1 cellular context compared by ENCODE assay signal in the genomic region with DNA sequence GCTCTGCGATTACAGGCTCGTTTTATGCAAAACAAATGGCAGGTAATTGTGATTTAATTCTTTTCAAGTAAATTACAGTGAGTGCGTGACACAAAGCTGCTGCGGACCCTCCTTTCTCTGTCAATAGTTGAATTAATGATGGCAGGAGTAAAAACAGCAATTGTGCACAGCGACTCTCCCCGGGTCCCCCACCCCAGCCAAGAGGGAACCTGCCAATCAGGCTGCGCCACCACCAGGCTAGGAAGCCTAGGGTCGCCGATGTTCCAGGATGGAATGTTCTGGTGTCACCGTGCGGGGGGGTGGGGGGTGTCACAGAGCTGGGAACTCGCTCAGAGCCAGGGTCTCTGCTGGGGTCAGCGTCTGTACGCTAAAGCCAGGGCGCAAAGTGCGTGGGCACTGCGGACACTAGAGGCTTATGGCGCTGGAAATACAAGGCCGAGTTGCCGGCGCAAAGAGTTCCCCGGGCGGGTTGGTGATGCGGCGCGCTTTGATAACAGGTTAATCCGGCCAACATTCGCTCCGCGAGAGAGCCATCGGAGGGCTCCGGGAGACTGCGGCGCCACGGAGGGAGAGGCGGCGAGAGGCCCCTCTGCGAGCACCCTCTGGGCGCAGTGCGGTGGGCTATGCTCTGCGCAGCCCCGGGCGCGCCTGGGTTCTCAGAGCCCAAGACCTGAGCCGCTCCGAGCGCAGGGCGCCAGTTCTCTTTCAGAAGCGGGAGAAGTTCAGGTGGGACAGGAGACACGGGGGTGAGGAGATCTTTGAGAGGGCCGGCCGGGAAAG.
TF ChIP-seq lines count a peak whose summit lies in the region.

No MANE protein-coding gene starts in this region.

TF ChIP-seq in H1, 55 proteins besides CTCF, POLR2A, EP300 and RAD21 (continued from another document):
- TF ChIP-seq SAP30 (IDR thresholded peaks at IDR 0.05; ENCODE audit: insufficient read depth, insufficient replicate concordance, low read length): no peak
- TF ChIP-seq, protein P1, sequence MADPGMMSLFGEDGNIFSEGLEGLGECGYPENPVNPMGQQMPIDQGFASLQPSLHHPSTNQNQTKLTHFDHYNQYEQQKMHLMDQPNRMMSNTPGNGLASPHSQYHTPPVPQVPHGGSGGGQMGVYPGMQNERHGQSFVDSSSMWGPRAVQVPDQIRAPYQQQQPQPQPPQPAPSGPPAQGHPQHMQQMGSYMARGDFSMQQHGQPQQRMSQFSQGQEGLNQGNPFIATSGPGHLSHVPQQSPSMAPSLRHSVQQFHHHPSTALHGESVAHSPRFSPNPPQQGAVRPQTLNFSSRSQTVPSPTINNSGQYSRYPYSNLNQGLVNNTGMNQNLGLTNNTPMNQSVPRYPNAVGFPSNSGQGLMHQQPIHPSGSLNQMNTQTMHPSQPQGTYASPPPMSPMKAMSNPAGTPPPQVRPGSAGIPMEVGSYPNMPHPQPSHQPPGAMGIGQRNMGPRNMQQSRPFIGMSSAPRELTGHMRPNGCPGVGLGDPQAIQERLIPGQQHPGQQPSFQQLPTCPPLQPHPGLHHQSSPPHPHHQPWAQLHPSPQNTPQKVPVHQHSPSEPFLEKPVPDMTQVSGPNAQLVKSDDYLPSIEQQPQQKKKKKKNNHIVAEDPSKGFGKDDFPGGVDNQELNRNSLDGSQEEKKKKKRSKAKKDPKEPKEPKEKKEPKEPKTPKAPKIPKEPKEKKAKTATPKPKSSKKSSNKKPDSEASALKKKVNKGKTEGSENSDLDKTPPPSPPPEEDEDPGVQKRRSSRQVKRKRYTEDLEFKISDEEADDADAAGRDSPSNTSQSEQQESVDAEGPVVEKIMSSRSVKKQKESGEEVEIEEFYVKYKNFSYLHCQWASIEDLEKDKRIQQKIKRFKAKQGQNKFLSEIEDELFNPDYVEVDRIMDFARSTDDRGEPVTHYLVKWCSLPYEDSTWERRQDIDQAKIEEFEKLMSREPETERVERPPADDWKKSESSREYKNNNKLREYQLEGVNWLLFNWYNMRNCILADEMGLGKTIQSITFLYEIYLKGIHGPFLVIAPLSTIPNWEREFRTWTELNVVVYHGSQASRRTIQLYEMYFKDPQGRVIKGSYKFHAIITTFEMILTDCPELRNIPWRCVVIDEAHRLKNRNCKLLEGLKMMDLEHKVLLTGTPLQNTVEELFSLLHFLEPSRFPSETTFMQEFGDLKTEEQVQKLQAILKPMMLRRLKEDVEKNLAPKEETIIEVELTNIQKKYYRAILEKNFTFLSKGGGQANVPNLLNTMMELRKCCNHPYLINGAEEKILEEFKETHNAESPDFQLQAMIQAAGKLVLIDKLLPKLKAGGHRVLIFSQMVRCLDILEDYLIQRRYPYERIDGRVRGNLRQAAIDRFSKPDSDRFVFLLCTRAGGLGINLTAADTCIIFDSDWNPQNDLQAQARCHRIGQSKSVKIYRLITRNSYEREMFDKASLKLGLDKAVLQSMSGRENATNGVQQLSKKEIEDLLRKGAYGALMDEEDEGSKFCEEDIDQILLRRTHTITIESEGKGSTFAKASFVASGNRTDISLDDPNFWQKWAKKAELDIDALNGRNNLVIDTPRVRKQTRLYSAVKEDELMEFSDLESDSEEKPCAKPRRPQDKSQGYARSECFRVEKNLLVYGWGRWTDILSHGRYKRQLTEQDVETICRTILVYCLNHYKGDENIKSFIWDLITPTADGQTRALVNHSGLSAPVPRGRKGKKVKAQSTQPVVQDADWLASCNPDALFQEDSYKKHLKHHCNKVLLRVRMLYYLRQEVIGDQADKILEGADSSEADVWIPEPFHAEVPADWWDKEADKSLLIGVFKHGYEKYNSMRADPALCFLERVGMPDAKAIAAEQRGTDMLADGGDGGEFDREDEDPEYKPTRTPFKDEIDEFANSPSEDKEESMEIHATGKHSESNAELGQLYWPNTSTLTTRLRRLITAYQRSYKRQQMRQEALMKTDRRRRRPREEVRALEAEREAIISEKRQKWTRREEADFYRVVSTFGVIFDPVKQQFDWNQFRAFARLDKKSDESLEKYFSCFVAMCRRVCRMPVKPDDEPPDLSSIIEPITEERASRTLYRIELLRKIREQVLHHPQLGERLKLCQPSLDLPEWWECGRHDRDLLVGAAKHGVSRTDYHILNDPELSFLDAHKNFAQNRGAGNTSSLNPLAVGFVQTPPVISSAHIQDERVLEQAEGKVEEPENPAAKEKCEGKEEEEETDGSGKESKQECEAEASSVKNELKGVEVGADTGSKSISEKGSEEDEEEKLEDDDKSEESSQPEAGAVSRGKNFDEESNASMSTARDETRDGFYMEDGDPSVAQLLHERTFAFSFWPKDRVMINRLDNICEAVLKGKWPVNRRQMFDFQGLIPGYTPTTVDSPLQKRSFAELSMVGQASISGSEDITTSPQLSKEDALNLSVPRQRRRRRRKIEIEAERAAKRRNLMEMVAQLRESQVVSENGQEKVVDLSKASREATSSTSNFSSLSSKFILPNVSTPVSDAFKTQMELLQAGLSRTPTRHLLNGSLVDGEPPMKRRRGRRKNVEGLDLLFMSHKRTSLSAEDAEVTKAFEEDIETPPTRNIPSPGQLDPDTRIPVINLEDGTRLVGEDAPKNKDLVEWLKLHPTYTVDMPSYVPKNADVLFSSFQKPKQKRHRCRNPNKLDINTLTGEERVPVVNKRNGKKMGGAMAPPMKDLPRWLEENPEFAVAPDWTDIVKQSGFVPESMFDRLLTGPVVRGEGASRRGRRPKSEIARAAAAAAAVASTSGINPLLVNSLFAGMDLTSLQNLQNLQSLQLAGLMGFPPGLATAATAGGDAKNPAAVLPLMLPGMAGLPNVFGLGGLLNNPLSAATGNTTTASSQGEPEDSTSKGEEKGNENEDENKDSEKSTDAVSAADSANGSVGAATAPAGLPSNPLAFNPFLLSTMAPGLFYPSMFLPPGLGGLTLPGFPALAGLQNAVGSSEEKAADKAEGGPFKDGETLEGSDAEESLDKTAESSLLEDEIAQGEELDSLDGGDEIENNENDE (IDR thresholded peaks at IDR 0.05; ENCODE audit: insufficient replicate concordance, low read length): no peak
- no peak for TF ChIP-seq EGR1 (IDR thresholded peaks at IDR 0.05; ENCODE audit: borderline replicate concordance, low read depth, low read length)
- no peak for TF ChIP-seq CTBP2 (IDR thresholded peaks at IDR 0.05; ENCODE audit: borderline replicate concordance, insufficient read depth, insufficient read length, low read length)
- TF ChIP-seq BACH1 (IDR thresholded peaks at IDR 0.05; ENCODE audit: low read length): no peak
- TF ChIP-seq, protein P2, sequence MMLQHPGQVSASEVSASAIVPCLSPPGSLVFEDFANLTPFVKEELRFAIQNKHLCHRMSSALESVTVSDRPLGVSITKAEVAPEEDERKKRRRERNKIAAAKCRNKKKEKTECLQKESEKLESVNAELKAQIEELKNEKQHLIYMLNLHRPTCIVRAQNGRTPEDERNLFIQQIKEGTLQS (IDR thresholded peaks at IDR 0.05; ENCODE audit: insufficient read depth, low read depth, low read length): no peak
- no peak for TF ChIP-seq TEAD4 (IDR thresholded peaks at IDR 0.05; ENCODE audit: low read depth, low read length)
- TF ChIP-seq ASH2L (IDR thresholded peaks at IDR 0.05; ENCODE audit: low read length): no peak
- TF ChIP-seq SIX5 (IDR thresholded peaks at IDR 0.05; ENCODE audit: low read depth, low read length): no peak
- no peak for TF ChIP-seq RFX5 (IDR thresholded peaks at IDR 0.05; ENCODE audit: borderline replicate concordance, low read depth, low read length)
- TF ChIP-seq TAF7 (optimal IDR thresholded peaks at IDR 0.05; ENCODE audit: borderline replicate concordance, low read depth, low read length): no peak
- TF ChIP-seq KDM1A (IDR thresholded peaks at IDR 0.05; ENCODE audit: borderline replicate concordance, low read length): no peak
- no peak for TF ChIP-seq RNF2 (IDR thresholded peaks at IDR 0.05; ENCODE audit: borderline replicate concordance, low read depth, low read length, missing control alignments, poor library complexity, severe bottlenecking)
- no peak for TF ChIP-seq GTF2F1 (IDR thresholded peaks at IDR 0.05; ENCODE audit: borderline replicate concordance, low read depth, low read length)
- no peak for TF ChIP-seq BCL11A (IDR thresholded peaks at IDR 0.05; ENCODE audit: low read depth in 2 of 2, low read length in 2 of 2)
- TF ChIP-seq SUZ12 (IDR thresholded peaks at IDR 0.05; ENCODE audit: low read length): peak; percentile 75
- TF ChIP-seq, protein P3, sequence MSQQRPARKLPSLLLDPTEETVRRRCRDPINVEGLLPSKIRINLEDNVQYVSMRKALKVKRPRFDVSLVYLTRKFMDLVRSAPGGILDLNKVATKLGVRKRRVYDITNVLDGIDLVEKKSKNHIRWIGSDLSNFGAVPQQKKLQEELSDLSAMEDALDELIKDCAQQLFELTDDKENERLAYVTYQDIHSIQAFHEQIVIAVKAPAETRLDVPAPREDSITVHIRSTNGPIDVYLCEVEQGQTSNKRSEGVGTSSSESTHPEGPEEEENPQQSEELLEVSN (IDR thresholded peaks at IDR 0.05): peak; percentile 31; the same call in 1 of the 2 replicates
- TF ChIP-seq KDM4A (IDR thresholded peaks at IDR 0.05; ENCODE audit: low read depth, low read length, severe bottlenecking): peak; percentile 96
